Comparison of ENCODE assay signal across 18 cellular contexts in the genomic region with DNA sequence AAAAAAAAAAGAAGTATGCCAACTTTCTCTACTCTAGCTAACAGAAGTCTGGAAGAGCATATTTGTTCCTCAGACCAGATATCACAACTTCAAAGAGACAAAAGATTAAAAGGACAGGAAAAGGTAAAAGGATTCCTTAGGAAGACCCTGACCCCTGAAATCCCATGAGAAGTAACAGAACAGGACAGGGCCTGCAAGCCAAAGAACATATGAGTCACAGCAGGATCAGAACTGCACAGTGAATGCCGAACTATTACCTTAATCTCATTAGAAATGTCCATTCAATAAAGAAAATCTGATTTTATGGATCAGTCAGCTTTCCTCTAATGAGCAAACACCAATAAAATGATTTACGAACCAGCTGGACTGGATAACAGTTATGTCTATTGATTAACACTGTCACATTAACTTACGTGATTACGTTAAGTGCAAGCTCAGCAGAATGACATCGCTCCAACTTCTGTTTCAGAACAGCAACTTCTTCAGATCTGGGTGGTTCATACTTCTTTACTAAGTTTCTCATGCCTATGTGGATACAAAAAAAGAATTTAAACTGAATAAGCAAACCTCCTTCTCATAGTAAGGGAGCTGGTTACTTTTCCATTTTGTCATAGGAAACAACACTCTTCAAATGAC. TPM values are rescaled to one million over a fixed set of nuclear protein-coding genes. Genes with fewer than 3 reads are reported as not detected.
A peak's percentile ranks its signal among the peaks of the same experiment; 100 is the strongest.
DNase-seq lines count a peak whose midpoint lies in the region; ATAC-seq, FAIRE-seq and TF ChIP-seq lines count a peak whose summit lies in the region.
"Had no signal": no experiment of that assay in that cellular context is flagged by ENCODE, and none has a peak within 500 bp of the region (broad histone marks: within the 10 kb centered on the region; RNA-seq: fewer than 3 reads in every experiment).

No MANE protein-coding gene starts in this region.

- in situ Hi-C loops in K562 (cut with MboI): no loop called here

- no peak overlapping the region for H2AFZ ChIP-seq in K562 (ENCODE audit: low read depth, low read length)
- no peak overlapping the region for H2AFZ ChIP-seq in OCI-LY7 (ENCODE audit: low read length)

- no peaks in the 10 kb centered on the region for H3K27me3 ChIP-seq in A673 (replicated peaks; ENCODE audit: insufficient read depth, low read depth, low read length, poor library complexity)
- no peaks in the 10 kb centered on the region for H3K27me3 ChIP-seq in K562 (ENCODE audit: control insufficient read depth in 2 of 2, insufficient read depth in 2 of 2, low read length in 2 of 2)
- no peaks in the 10 kb centered on the region for H3K27me3 ChIP-seq in naive thymus-derived CD4-positive, alpha-beta T cell (ENCODE audit: control insufficient read depth in 2 of 2, insufficient read depth in 2 of 2, low read length in 2 of 2)
- H3K27me3 ChIP-seq in sigmoid colon: no peaks in the 10 kb centered on the region

- no peaks in the 10 kb centered on the region for H3K9me3 Mint-ChIP-seq in Calu3 (ENCODE audit: low read depth, unreplicated experiment)
- H3K9me3 Mint-ChIP-seq in naive thymus-derived CD4-positive, alpha-beta T cell: no peaks in the 10 kb centered on the region
- H3K9me3 Mint-ChIP-seq in activated CD4-positive, alpha-beta T cell treated with anti-CD3 and anti-CD28 coated beads, Interleukin-2, amount 10 ng/mL, durations not matched to agents 24 days and 14 days: no peaks in the 10 kb centered on the region
- H3K9me3 Mint-ChIP-seq: T-helper 2 cell treated with Interferon-gamma antibody and Interleukin-4, amounts not matched to agents 5 μg/mL and 100 μg/mL, for 36 hours had no signal

- ATAC-seq in K562: no peak
- ATAC-seq in naive thymus-derived CD4-positive, alpha-beta T cell: no peak

- H4K20me1 ChIP-seq in K562 (replicated peaks; ENCODE audit: control insufficient read depth, insufficient read depth, low read length): no peaks in the 10 kb centered on the region
- H4K20me1 ChIP-seq in OCI-LY7 (ENCODE audit: insufficient read depth, low read length): no peaks in the 10 kb centered on the region; the same call in 1 of the 2 replicates

- POLR2A ChIA-PET in A673 (lab: Charles Lee; ENCODE audit: low non-redundant PET): no interaction called here
- POLR2A ChIA-PET in K562 (lab: Yijun Ruan, JAX): interaction anchor here (0.6 to 1.5 kb wide), 6 partner anchors 9 to 244 kb away, joined by 3 read pairs; a partner anchor contains a TSS
- POLR2A ChIA-PET in naive thymus-derived CD4-positive, alpha-beta T cell (lab: Charles Lee): no interaction called here
- POLR2A ChIA-PET in OCI-LY7 (lab: Charles Lee): interaction anchor here (1.6 to 3.5 kb wide), 3 partner anchors 9 to 28 kb away, joined by 5 to 19 read pairs (median 9); a partner anchor contains a TSS

- no peaks in the 10 kb centered on the region for H3K27me3 Mint-ChIP-seq in Calu3 (ENCODE audit: unreplicated experiment)
- no peaks in the 10 kb centered on the region for H3K27me3 Mint-ChIP-seq in naive thymus-derived CD4-positive, alpha-beta T cell
- H3K27me3 Mint-ChIP-seq in activated CD4-positive, alpha-beta T cell treated with anti-CD3 and anti-CD28 coated beads, Interleukin-2, amount 10 ng/mL, durations not matched to agents 24 days and 14 days: no peaks in the 10 kb centered on the region

- H3K9me2 ChIP-seq in OCI-LY7 (ENCODE audit: insufficient read depth, low read length): no peaks in the 10 kb centered on the region

- H3K27ac ChIP-seq in A673 (ENCODE audit: low read depth, low read length, poor library complexity, severe bottlenecking) (peak overlapping the region; percentile 25), K562 (ENCODE audit: extremely low read depth, low read depth, low read length) (no peak overlapping the region), sigmoid colon (no peak overlapping the region), caudate nucleus (ENCODE audit: low read depth, low read length) (no peak overlapping the region), OCI-LY7 (ENCODE audit: low read depth, low read length, poor library complexity, severe bottlenecking) (no peak overlapping the region)
- no peak overlapping the region for H3K27ac ChIP-seq in naive thymus-derived CD4-positive, alpha-beta T cell (ENCODE audit: low read depth, low read length)
- H3K27ac ChIP-seq: left ventricle myocardium inferior had no signal

- H3K9ac ChIP-seq in K562 (ENCODE audit: insufficient read depth in 1 of 2, low read depth in 2 of 2, low read length in 2 of 2): no peak overlapping the region

- peaks cover 86% of the 10 kb centered on the region for H3K36me3 Mint-ChIP-seq in Calu3 (ENCODE audit: insufficient read depth, unreplicated experiment)
- peaks cover 11 to 45% (median 23%) of the 10 kb centered on the region in 5 donors for H3K36me3 Mint-ChIP-seq in naive thymus-derived CD4-positive, alpha-beta T cell
- H3K36me3 Mint-ChIP-seq in activated CD4-positive, alpha-beta T cell treated with anti-CD3 and anti-CD28 coated beads, Interleukin-2, amount 10 ng/mL, durations not matched to agents 24 days and 14 days (ENCODE audit: low read depth): peaks cover 66% of the 10 kb centered on the region

- WGBS in K562 (ENCODE audit: insufficient coverage, low coverage, missing lambda C conversion rate): 96% methylated on average over 5 of the region's 5 CpGs
- 76 to 85% methylated on average over 5 of the region's 5 CpGs for WGBS in sigmoid colon, 2 donors

- no peak for TF ChIP-seq POLR2A in K562 (conservative IDR thresholded peaks at IDR 0.05)
- TF ChIP-seq POLR2A in sigmoid colon (IDR thresholded peaks at IDR 0.05): no peak

- H3K27ac Mint-ChIP-seq in Calu3 (ENCODE audit: unreplicated experiment): peak overlapping the region; percentile 75
- H3K27ac Mint-ChIP-seq in naive thymus-derived CD4-positive, alpha-beta T cell: peak overlapping the region in 8 of 9 donors; percentile 2 to 75 (median 68)
- H3K27ac Mint-ChIP-seq in activated CD4-positive, alpha-beta T cell treated with anti-CD3 and anti-CD28 coated beads, Interleukin-2, amount 10 ng/mL, durations not matched to agents 24 days and 14 days: no peak overlapping the region
- H3K27ac Mint-ChIP-seq: T-helper 2 cell treated with Interferon-gamma antibody and Interleukin-4, amounts not matched to agents 5 μg/mL and 100 μg/mL, for 36 hours had no signal

- intact Hi-C loops in A673 (cut with micrococcal nuclease; ENCODE audit: unreplicated experiment) (loop anchor here (2.0 kb wide), 1 partner anchor 328 kb away; no protein-coding TSS in a partner anchor), Calu3 (cut with micrococcal nuclease; ENCODE audit: unreplicated experiment) (no loop called here), K562 (cut with micrococcal nuclease) (loop anchor here (10.0 kb wide), 1 partner anchor 134 kb away; a partner anchor contains a TSS), sigmoid colon (cut with DNase I) (no loop called here), OCI-LY7 (cut with micrococcal nuclease; ENCODE audit: unreplicated experiment) (no loop called here)
- intact Hi-C loops in naive thymus-derived CD4-positive, alpha-beta T cell (cut with micrococcal nuclease): loop anchor here (2.0 to 5.0 kb wide), 2 partner anchors 18 to 277 kb away; no protein-coding TSS in a partner anchor
- intact Hi-C loops in activated CD4-positive, alpha-beta T cell treated with anti-CD3 and anti-CD28 coated beads, Interleukin-2, amount 10 ng/mL, durations not matched to agents 24 days and 14 days (cut with micrococcal nuclease): no loop called here

- DNase-seq in A673 (ENCODE audit: low spot score): no peak
- no peak for DNase-seq in Calu3
- no peak for DNase-seq in K562 (ENCODE audit: extremely low read depth in 1 of 4, low spot score in 3 of 4)
- DNase-seq in naive thymus-derived CD4-positive, alpha-beta T cell: no peak
- DNase-seq in sigmoid colon: no peak
- DNase-seq in caudate nucleus (lab: John Stamatoyannopoulos, UW): no peak
- no peak for DNase-seq in OCI-LY7 (ENCODE audit: low spot score)
- no peak for DNase-seq in activated CD4-positive, alpha-beta T cell treated with anti-CD3 and anti-CD28 coated beads, Interleukin-2, amount 10 ng/mL, durations not matched to agents 24 days and 14 days
- DNase-seq: activated CD4-positive, CD25-positive, alpha-beta regulatory T cell treated with anti-CD3 and anti-CD28 coated beads, Interleukin-2, amount 50 U/mL, for 72 hours; activated CD8-positive, alpha-beta memory T cell treated with anti-CD3 and anti-CD28 coated beads, Interleukin-2, amount 50 U/mL, for 48 hours; foreskin melanocyte; GOT3; left ventricle myocardium inferior; NCI-H1694; NCI-H2227 treated with DMSO at 0.1 percent for 48 hours; Right ventricle myocardium superior had no signal

- H3K4me1 ChIP-seq in A673 (ENCODE audit: insufficient read depth, low read length, poor library complexity, severe bottlenecking) (peaks cover 15% of the 10 kb centered on the region), K562 (replicated peaks in 1 of 2; ENCODE audit: control insufficient read depth in 2 of 2, insufficient read depth in 2 of 2, low read length in 2 of 2) (no peaks in the 10 kb centered on the region; a peak in 1 of 5 replicates), sigmoid colon (peaks cover 0 to 10% (median 0%) of the 10 kb centered on the region in 4 donors), OCI-LY7 (ENCODE audit: insufficient read depth, low read length, poor library complexity, severe bottlenecking) (peaks cover 6% of the 10 kb centered on the region)
- H3K4me1 ChIP-seq in naive thymus-derived CD4-positive, alpha-beta T cell (ENCODE audit: control insufficient read depth in 2 of 2, insufficient read depth in 2 of 2, low read length in 2 of 2): peaks cover 11% of the 10 kb centered on the region in 2 donors

- H3K79me2 ChIP-seq in K562 (ENCODE audit: control insufficient read depth, insufficient read depth, low read length) (peaks cover 31% of the 10 kb centered on the region; the same call in 2 of the 3 replicates), OCI-LY7 (ENCODE audit: insufficient read depth, low read depth, low read length) (peaks cover 10% of the 10 kb centered on the region; the same call in 1 of the 2 replicates)

- no peak overlapping the region for H3K4me3 Mint-ChIP-seq in Calu3 (ENCODE audit: low read depth, unreplicated experiment)
- peak overlapping the region in 2 of 10 donors; percentile 34 to 55 for H3K4me3 Mint-ChIP-seq in naive thymus-derived CD4-positive, alpha-beta T cell
- no peak overlapping the region for H3K4me3 Mint-ChIP-seq in activated CD4-positive, alpha-beta T cell treated with anti-CD3 and anti-CD28 coated beads, Interleukin-2, amount 10 ng/mL, durations not matched to agents 24 days and 14 days
- H3K4me3 Mint-ChIP-seq: T-helper 2 cell treated with Interferon-gamma antibody and Interleukin-4, amounts not matched to agents 5 μg/mL and 100 μg/mL, for 36 hours had no signal

- no peak overlapping the region for H3K4me2 ChIP-seq in K562 (ENCODE audit: insufficient read depth, low read length)
- H3K4me2 ChIP-seq in OCI-LY7 (ENCODE audit: low read length): no peak overlapping the region

- no peaks in the 10 kb centered on the region for H3K9me1 ChIP-seq in K562 (ENCODE audit: control insufficient read depth, insufficient read depth, low read length)

- H3K36me3 ChIP-seq in A673 (ENCODE audit: insufficient read depth, low read length, poor library complexity, severe bottlenecking): peaks cover 86% of the 10 kb centered on the region
- H3K36me3 ChIP-seq in K562 (ENCODE audit: control insufficient read depth, insufficient read depth, low read length): peaks cover 98% of the 10 kb centered on the region
- H3K36me3 ChIP-seq in naive thymus-derived CD4-positive, alpha-beta T cell (ENCODE audit: control insufficient read depth in 2 of 3, insufficient read depth in 3 of 3, low read length in 3 of 3): peaks cover 23 to 68% (median 29%) of the 10 kb centered on the region in 3 experiments
- peaks cover 22 to 90% (median 41%) of the 10 kb centered on the region in 4 donors for H3K36me3 ChIP-seq in sigmoid colon
- peaks cover 98% of the 10 kb centered on the region for H3K36me3 ChIP-seq in OCI-LY7 (ENCODE audit: insufficient read depth, low read length)

- no peaks in the 10 kb centered on the region for H3K9me3 ChIP-seq in A673 (ENCODE audit: low read depth, low read length, poor library complexity, severe bottlenecking)
- H3K9me3 ChIP-seq in K562 (replicated peaks; ENCODE audit: control insufficient read depth, insufficient read depth, low read depth, low read length): no peaks in the 10 kb centered on the region
- H3K9me3 ChIP-seq in naive thymus-derived CD4-positive, alpha-beta T cell (ENCODE audit: control insufficient read depth in 2 of 3, low read length in 3 of 3): no peaks in the 10 kb centered on the region
- H3K9me3 ChIP-seq in sigmoid colon: no peaks in the 10 kb centered on the region
- H3K9me3 ChIP-seq in OCI-LY7 (ENCODE audit: low read length): no peaks in the 10 kb centered on the region

- CTCF ChIA-PET in A673 (lab: Charles Lee): no interaction called here
- CTCF ChIA-PET in Calu3 (lab: Charles Lee): no interaction called here
- CTCF ChIA-PET in K562 (lab: Yijun Ruan, JAX; ENCODE audit: low intra/inter-chr PET ratio): no interaction called here
- CTCF ChIA-PET in naive thymus-derived CD4-positive, alpha-beta T cell (lab: Charles Lee): interaction anchor here (1.1 to 3.3 kb wide), 5 partner anchors 13 to 519 kb away, joined by 4 to 20 read pairs (median 4); no protein-coding TSS in a partner anchor
- CTCF ChIA-PET in OCI-LY7 (lab: Charles Lee; ENCODE audit: unreplicated experiment): interaction anchor here (1.6 kb wide), 1 partner anchor 101 kb away, joined by 4 read pairs; no protein-coding TSS in a partner anchor

- TF ChIP-seq EP300 in K562 (IDR thresholded peaks at IDR 0.05; ENCODE audit: low read length): no peak
- no peak for TF ChIP-seq EP300 in sigmoid colon (IDR thresholded peaks at IDR 0.05)

- H3K4me3 ChIP-seq in A673 (ENCODE audit: low read depth, low read length, poor library complexity, severe bottlenecking): no peak overlapping the region
- no peak overlapping the region for H3K4me3 ChIP-seq in K562
- H3K4me3 ChIP-seq in naive thymus-derived CD4-positive, alpha-beta T cell (ENCODE audit: low read length): no peak overlapping the region
- H3K4me3 ChIP-seq in sigmoid colon: no peak overlapping the region
- no peak overlapping the region for H3K4me3 ChIP-seq in OCI-LY7 (ENCODE audit: low read depth, low read length, poor library complexity, severe bottlenecking)
- H3K4me3 ChIP-seq: left ventricle myocardium inferior had no signal

- H3K4me1 Mint-ChIP-seq in Calu3 (ENCODE audit: low read depth, unreplicated experiment): peaks cover 25% of the 10 kb centered on the region
- peaks cover 14 to 47% (median 23%) of the 10 kb centered on the region in 7 donors for H3K4me1 Mint-ChIP-seq in naive thymus-derived CD4-positive, alpha-beta T cell
- H3K4me1 Mint-ChIP-seq in activated CD4-positive, alpha-beta T cell treated with anti-CD3 and anti-CD28 coated beads, Interleukin-2, amount 10 ng/mL, durations not matched to agents 24 days and 14 days: peaks cover 8% of the 10 kb centered on the region

- TF ChIP-seq CTCF in A673 (conservative IDR thresholded peaks at IDR 0.05; ENCODE audit: low read depth, low read length) (no peak), Calu3 (IDR thresholded peaks at IDR 0.05; ENCODE audit: unreplicated experiment) (no peak), K562 (IDR thresholded peaks at IDR 0.05 in 2 of 3, conservative IDR thresholded peaks at IDR 0.05 in 1 of 3; ENCODE audit: insufficient read depth in 2 of 3, low read depth in 1 of 3, low read length in 3 of 3) (no peak), sigmoid colon (IDR thresholded peaks at IDR 0.05) (no peak), OCI-LY7 (conservative IDR thresholded peaks at IDR 0.05; ENCODE audit: low read length) (no peak)

- TF ChIP-seq RAD21 in K562 (CRISPR knock-in tag; conservative IDR thresholded peaks at IDR 0.05 in 1 of 2, IDR thresholded peaks at IDR 0.05 in 1 of 2): no peak

- FAIRE-seq in K562 (lab: Jason Lieb, UNC): no peak
- FAIRE-seq: HTR-8/SVneo had no signal

- no TSS peak for BruUV-seq in A673 (replicated peaks; lab: Mats Ljungman, UMichigan)
- BruUV-seq in Calu3 (replicated peaks; lab: Mats Ljungman, UMichigan): no TSS peak
- BruUV-seq in K562 (replicated peaks; lab: Mats Ljungman, UMichigan): no TSS peak
- no TSS peak for BruUV-seq in OCI-LY7 (replicated peaks; lab: Mats Ljungman, UMichigan)

RNA-seq across cellular contexts. Expression of a gene that starts 13.6 kb away (rescaled TPM):
- total RNA-seq in A673 (2021) (54.9 and 64.3 TPM in 2 replicates), Calu3 (2022) (48.2 and 50.1 TPM in 2 replicates), K562 (2014; rRNA removed) (139 and 144 TPM in 2 replicates), K562 (2014; rRNA removed; fragmentation: Illumina TruSeq; extraction: Trizol) (182 and 209 TPM in 2 replicates), K562 (2015; rRNA removed; fragmentation: Illumina TruSeq; extraction: Trizol) (173 and 174 TPM in 2 replicates), K562 (2021) (100 and 102 TPM in 2 replicates), sigmoid colon (10 to 100 TPM; 79.2 to 92.7 (median 89.1) TPM), OCI-LY7 (2022) (75.9 and 76.9 TPM in 2 replicates)
- 224 and 453 TPM in 2 replicates for total RNA-seq in K562 (2011; cell fraction: chromatin; rRNA removed; ENCODE audit: low replicate concordance)
- total RNA-seq in K562 (2011; cell fraction: nucleolus; rRNA removed): 120 and 138 TPM in 2 replicates
- 208 and 348 TPM in 2 replicates for total RNA-seq in K562 (2011; cell fraction: nucleoplasm; rRNA removed)
- polyA plus RNA-seq in K562 (2011; rRNA removed) (115 and 145 TPM in 2 replicates), K562 (2014; fragmentation: Illumina TruSeq; extraction: Trizol) (126 and 150 TPM in 2 replicates), K562 (2014; fragmentation: Nextera tagmentation; extraction: Ambion mirVana) (100 to 1,000 TPM; 208 to 213 TPM), K562 (2014; rRNA removed) (131 and 138 TPM in 2 replicates), sigmoid colon (10 to 100 TPM; 32.1 to 42.0 (median 35.6) TPM)
- 45.2 and 86.6 TPM in 2 replicates for polyA plus RNA-seq in K562 (2011; cell fraction: cytosol; rRNA removed)
- 117 and 120 TPM in 2 replicates for polyA plus RNA-seq in K562 (2011; cell fraction: nucleus; rRNA removed)
- polyA plus RNA-seq in K562 (2012): 64.4 and 97.1 TPM in 2 replicates
- 325 and 352 TPM in 2 replicates for polyA minus RNA-seq in K562 (2011; rRNA and poly(A)+ RNA removed)
- polyA minus RNA-seq in K562 (2011; cell fraction: cytosol; rRNA and poly(A)+ RNA removed): 40.2 and 55.4 TPM in 2 replicates
- polyA minus RNA-seq in K562 (2011; cell fraction: nucleus; rRNA and poly(A)+ RNA removed): 405 and 656 TPM in 2 replicates
- total RNA-seq in naive thymus-derived CD4-positive, alpha-beta T cell: 100 to 1,000 TPM in 4 of 5 experiments, 10 to 100 TPM in 1; 57.5 to 239 (median 113) TPM
- polyA plus RNA-seq in naive thymus-derived CD4-positive, alpha-beta T cell: 10 to 100 TPM; 55.7 to 64.9 TPM
- 96.5 and 98.4 TPM in 2 replicates for total RNA-seq in OCI-LY7 (2014; rRNA removed; shearing (Covaris generic))
- total RNA-seq in activated CD4-positive, alpha-beta T cell treated with anti-CD3 and anti-CD28 coated beads, Interleukin-2, amount 10 ng/mL, durations not matched to agents 24 days and 14 days: 67.2 and 75.6 TPM in 2 replicates

Comparison
In these comparisons a context has a peak if more than half of its experiments do, and no peak if none do; other contexts are left out.
1. CTCF ChIA-PET loops: an anchor here in naive thymus-derived CD4-positive, alpha-beta T cell (1.1 to 3.3 kb wide) and OCI-LY7 (1.6 kb wide); none called in A673, Calu3 and K562.
2. POLR2A ChIA-PET loops: an anchor here in K562 (0.6 to 1.5 kb wide) and OCI-LY7 (1.6 to 3.5 kb wide); none called in A673 and naive thymus-derived CD4-positive, alpha-beta T cell.
3. intact Hi-C loops: an anchor here in A673 (2.0 kb wide), K562 (10.0 kb wide) and naive thymus-derived CD4-positive, alpha-beta T cell (2.0 to 5.0 kb wide); none called in Calu3, sigmoid colon, OCI-LY7 and activated CD4-positive, alpha-beta T cell treated with anti-CD3 and anti-CD28 coated beads, Interleukin-2, amount 10 ng/mL, durations not matched to agents 24 days and 14 days.